In genomic region chr3:106629215-106629832, GRCh38 we compare ENCODE assay signal across 11 cellular contexts.
DNase-seq lines count a peak whose midpoint lies in the region; ATAC-seq and TF ChIP-seq lines count a peak whose summit lies in the region.
"Had no signal": no experiment of that assay in that cellular context is flagged by ENCODE, and none has a peak within 500 bp of the region (broad histone marks: within the 10 kb centered on the region; RNA-seq: fewer than 3 reads in every experiment).

No MANE protein-coding gene starts in this region.

- CTCF ChIA-PET in activated CD8-positive, alpha-beta memory T cell treated with anti-CD3 and anti-CD28 coated beads, Interleukin-2, amount 10 ng/mL, durations not matched to agents 7 days and 5 days (lab: Charles Lee) = no interaction called here

- DNase-seq in NOMO-1 treated with DMSO at 0.1 percent for 48 hours (lab: John Stamatoyannopoulos, UW; ENCODE audit: unreplicated experiment) = no peak
- DNase-seq in activated CD8-positive, alpha-beta memory T cell treated with anti-CD3 and anti-CD28 coated beads, Interleukin-2, amount 10 ng/mL, durations not matched to agents 7 days and 5 days = no peak
- DNase-seq in EL = no peak
- no peak for DNase-seq in NCI-H1105 treated with DMSO at 0.1 percent for 48 hours (lab: John Stamatoyannopoulos, UW)
- DNase-seq: CD4-positive, CD25-positive, alpha-beta regulatory T cell; NCI-H1417 treated with DMSO at 0.1 percent for 48 hours; SW 1271 had no signal

- H3K9me2 ChIP-seq in SU-DHL-6 (replicated peaks; ENCODE audit: insufficient read depth, low read length) = no peaks in the 10 kb centered on the region

- peaks cover 2% of the 10 kb centered on the region for H3K36me3 Mint-ChIP-seq in activated CD8-positive, alpha-beta memory T cell treated with anti-CD3 and anti-CD28 coated beads, Interleukin-2, amount 10 ng/mL, durations not matched to agents 7 days and 5 days
- H3K36me3 Mint-ChIP-seq: CD4-positive, CD25-positive, alpha-beta regulatory T cell had no signal

- TF ChIP-seq CTCF in SU-DHL-6 (IDR thresholded peaks at IDR 0.05; ENCODE audit: insufficient read depth, low read length, poor library complexity, severe bottlenecking) = no peak

- H3K4me3 Mint-ChIP-seq in activated CD8-positive, alpha-beta memory T cell treated with anti-CD3 and anti-CD28 coated beads, Interleukin-2, amount 10 ng/mL, durations not matched to agents 7 days and 5 days = no peak overlapping the region
- H3K4me3 Mint-ChIP-seq: CD4-positive, CD25-positive, alpha-beta regulatory T cell had no signal

- no peaks in the 10 kb centered on the region for H3K4me1 Mint-ChIP-seq in activated CD8-positive, alpha-beta memory T cell treated with anti-CD3 and anti-CD28 coated beads, Interleukin-2, amount 10 ng/mL, durations not matched to agents 7 days and 5 days
- H3K4me1 Mint-ChIP-seq: CD4-positive, CD25-positive, alpha-beta regulatory T cell had no signal

- H3K4me2 ChIP-seq in SU-DHL-6 (ENCODE audit: low read depth, low read length, poor library complexity, severe bottlenecking) = peak overlapping the region; percentile 12

- H2AFZ ChIP-seq in SU-DHL-6 (ENCODE audit: low read depth, low read length, severe bottlenecking) = no peak overlapping the region

- H3F3A ChIP-seq in SU-DHL-6 (ENCODE audit: insufficient read depth) = no peaks in the 10 kb centered on the region

- no peak overlapping the region for H3K27ac ChIP-seq in SU-DHL-6 (ENCODE audit: low read depth, low read length)

- H4K20me1 ChIP-seq in SU-DHL-6 (ENCODE audit: low read depth, low read length) = no peaks in the 10 kb centered on the region

- H3K79me2 ChIP-seq in SU-DHL-6 (ENCODE audit: insufficient read depth, low read length) = no peaks in the 10 kb centered on the region

- no peaks in the 10 kb centered on the region for H3K27me3 Mint-ChIP-seq in activated CD8-positive, alpha-beta memory T cell treated with anti-CD3 and anti-CD28 coated beads, Interleukin-2, amount 10 ng/mL, durations not matched to agents 7 days and 5 days

- no peaks in the 10 kb centered on the region for H3K36me3 ChIP-seq in SU-DHL-6 (ENCODE audit: low read length)

- H3K9ac ChIP-seq in SU-DHL-6 (ENCODE audit: low read length) = no peak overlapping the region

- no peak overlapping the region for H3K27ac Mint-ChIP-seq in activated CD8-positive, alpha-beta memory T cell treated with anti-CD3 and anti-CD28 coated beads, Interleukin-2, amount 10 ng/mL, durations not matched to agents 7 days and 5 days
- H3K27ac Mint-ChIP-seq: CD4-positive, CD25-positive, alpha-beta regulatory T cell had no signal

- peaks cover 6% of the 10 kb centered on the region for H3K9me3 Mint-ChIP-seq in activated CD8-positive, alpha-beta memory T cell treated with anti-CD3 and anti-CD28 coated beads, Interleukin-2, amount 10 ng/mL, durations not matched to agents 7 days and 5 days (ENCODE audit: low read depth)

- peaks cover 3% of the 10 kb centered on the region; the same call in 1 of the 2 replicates for H3K9me3 ChIP-seq in SU-DHL-6 (ENCODE audit: insufficient read depth, low read length)

- no peak overlapping the region for H3K4me3 ChIP-seq in SU-DHL-6 (ENCODE audit: insufficient read depth, low read length, poor library complexity, severe bottlenecking)

- no peaks in the 10 kb centered on the region for H3K27me3 ChIP-seq in SU-DHL-6 (ENCODE audit: low read length)

- ATAC-seq in GM18502 (IDR thresholded peaks at IDR 0.05; ENCODE audit: poor library complexity, unreplicated experiment) (peak; percentile 89), GM21390 (IDR thresholded peaks at IDR 0.05; ENCODE audit: unreplicated experiment) (peak; percentile 85), HG03108 (IDR thresholded peaks at IDR 0.05; ENCODE audit: unreplicated experiment) (peak; percentile 86)
- no peak for ATAC-seq in activated CD8-positive, alpha-beta memory T cell treated with anti-CD3 and anti-CD28 coated beads, Interleukin-2, amount 10 ng/mL, durations not matched to agents 7 days and 5 days
